Comparison of ENCODE assay signal across 1 cellular context in the genomic region with DNA sequence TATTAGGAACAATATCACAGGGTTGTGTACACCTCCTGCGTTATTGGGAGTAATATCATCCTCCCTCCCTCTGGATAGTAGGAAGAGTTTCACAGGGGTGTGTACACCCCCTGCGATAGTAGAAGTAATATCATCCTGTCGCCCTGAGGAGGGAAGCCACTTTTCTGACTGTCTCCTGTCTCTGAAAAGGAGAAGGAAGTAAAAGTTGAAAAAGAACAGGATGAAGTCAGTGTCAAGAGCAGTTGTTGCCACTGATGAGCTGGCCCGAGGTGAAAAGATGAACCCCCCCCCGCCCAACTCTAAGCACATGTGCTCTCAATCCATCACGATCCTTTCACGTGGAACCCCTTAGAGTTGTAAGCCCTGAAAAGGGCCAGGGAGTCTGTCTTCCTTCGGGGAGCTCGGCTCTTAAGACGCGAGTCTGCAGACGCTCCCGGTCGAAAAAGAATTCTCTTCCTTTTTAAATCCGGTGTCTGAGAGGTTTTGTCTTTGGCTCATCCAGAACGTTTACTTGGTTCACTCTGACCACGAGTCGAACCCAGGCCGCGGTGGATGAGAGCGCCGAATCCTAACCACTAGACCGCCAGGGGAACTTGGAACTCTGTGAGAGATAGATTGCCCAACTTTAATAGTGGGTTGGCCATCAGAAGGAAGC.
TF ChIP-seq lines count a peak whose summit lies in the region.

No MANE protein-coding gene starts in this region.

TF ChIP-seq in WTC11, 78 proteins besides CTCF, POLR2A, EP300 and RAD21 (continued from another document):
- TF ChIP-seq, protein P1, sequence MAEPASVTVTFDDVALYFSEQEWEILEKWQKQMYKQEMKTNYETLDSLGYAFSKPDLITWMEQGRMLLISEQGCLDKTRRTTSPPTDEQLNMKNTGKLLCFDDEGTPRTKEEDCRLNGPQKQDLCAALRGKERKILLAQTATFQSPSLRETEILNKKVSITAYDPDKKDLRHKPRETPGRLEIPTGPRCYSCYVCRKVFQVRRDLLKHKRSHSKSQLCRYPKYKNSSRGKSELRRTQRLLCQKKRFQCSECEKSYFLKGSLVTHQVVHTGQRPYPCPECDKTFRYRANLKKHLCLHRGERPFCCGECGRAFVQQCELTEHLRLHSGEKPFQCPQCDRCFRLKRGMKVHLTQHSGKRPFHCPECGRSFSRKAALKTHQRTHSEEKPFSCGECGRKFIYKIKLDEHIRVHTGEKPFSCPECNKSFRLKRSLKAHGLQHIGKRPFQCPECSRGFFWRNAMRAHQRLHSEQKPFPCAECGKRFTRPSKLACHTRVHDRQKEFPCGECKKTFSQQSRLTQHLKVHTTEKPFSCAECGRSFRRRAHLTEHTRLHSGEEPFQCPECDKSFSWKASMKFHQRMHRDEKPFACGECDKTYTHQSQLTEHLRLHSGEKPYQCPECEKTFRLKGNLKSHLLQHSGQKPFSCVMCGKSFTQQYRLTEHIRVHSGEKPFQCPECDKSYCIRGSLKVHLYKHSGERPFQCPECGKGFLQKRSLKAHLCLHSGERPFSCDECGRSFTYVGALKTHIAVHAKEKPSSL (CRISPR knock-in tag; conservative IDR thresholded peaks at IDR 0.05): no peak
- no peak for TF ChIP-seq ZMAT4 (CRISPR knock-in tag; IDR thresholded peaks at IDR 0.05)
- TF ChIP-seq, protein P2, sequence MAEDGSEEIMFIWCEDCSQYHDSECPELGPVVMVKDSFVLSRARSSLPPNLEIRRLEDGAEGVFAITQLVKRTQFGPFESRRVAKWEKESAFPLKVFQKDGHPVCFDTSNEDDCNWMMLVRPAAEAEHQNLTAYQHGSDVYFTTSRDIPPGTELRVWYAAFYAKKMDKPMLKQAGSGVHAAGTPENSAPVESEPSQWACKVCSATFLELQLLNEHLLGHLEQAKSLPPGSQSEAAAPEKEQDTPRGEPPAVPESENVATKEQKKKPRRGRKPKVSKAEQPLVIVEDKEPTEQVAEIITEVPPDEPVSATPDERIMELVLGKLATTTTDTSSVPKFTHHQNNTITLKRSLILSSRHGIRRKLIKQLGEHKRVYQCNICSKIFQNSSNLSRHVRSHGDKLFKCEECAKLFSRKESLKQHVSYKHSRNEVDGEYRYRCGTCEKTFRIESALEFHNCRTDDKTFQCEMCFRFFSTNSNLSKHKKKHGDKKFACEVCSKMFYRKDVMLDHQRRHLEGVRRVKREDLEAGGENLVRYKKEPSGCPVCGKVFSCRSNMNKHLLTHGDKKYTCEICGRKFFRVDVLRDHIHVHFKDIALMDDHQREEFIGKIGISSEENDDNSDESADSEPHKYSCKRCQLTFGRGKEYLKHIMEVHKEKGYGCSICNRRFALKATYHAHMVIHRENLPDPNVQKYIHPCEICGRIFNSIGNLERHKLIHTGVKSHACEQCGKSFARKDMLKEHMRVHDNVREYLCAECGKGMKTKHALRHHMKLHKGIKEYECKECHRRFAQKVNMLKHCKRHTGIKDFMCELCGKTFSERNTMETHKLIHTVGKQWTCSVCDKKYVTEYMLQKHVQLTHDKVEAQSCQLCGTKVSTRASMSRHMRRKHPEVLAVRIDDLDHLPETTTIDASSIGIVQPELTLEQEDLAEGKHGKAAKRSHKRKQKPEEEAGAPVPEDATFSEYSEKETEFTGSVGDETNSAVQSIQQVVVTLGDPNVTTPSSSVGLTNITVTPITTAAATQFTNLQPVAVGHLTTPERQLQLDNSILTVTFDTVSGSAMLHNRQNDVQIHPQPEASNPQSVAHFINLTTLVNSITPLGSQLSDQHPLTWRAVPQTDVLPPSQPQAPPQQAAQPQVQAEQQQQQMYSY (CRISPR knock-in tag; IDR thresholded peaks at IDR 0.05): no peak
- TF ChIP-seq, protein P3, sequence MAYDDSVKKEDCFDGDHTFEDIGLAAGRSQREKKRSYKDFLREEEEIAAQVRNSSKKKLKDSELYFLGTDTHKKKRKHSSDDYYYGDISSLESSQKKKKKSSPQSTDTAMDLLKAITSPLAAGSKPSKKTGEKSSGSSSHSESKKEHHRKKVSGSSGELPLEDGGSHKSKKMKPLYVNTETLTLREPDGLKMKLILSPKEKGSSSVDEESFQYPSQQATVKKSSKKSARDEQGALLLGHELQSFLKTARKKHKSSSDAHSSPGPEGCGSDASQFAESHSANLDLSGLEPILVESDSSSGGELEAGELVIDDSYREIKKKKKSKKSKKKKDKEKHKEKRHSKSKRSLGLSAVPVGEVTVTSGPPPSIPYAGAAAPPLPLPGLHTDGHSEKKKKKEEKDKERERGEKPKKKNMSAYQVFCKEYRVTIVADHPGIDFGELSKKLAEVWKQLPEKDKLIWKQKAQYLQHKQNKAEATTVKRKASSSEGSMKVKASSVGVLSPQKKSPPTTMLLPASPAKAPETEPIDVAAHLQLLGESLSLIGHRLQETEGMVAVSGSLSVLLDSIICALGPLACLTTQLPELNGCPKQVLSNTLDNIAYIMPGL (CRISPR knock-in tag; IDR thresholded peaks at IDR 0.05): no peak
- TF ChIP-seq, protein P4, sequence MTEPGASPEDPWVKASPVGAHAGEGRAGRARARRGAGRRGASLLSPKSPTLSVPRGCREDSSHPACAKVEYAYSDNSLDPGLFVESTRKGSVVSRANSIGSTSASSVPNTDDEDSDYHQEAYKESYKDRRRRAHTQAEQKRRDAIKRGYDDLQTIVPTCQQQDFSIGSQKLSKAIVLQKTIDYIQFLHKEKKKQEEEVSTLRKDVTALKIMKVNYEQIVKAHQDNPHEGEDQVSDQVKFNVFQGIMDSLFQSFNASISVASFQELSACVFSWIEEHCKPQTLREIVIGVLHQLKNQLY (CRISPR knock-in tag; IDR thresholded peaks at IDR 0.05): no peak
- no peak for TF ChIP-seq ATF1 (CRISPR knock-in tag; IDR thresholded peaks at IDR 0.05)
- TF ChIP-seq FOXP1 (CRISPR knock-in tag; IDR thresholded peaks at IDR 0.05; ENCODE audit: borderline replicate concordance): no peak
- no peak for TF ChIP-seq ERG (CRISPR knock-in tag; IDR thresholded peaks at IDR 0.05)
- no peak for TF ChIP-seq RELA (CRISPR knock-in tag; IDR thresholded peaks at IDR 0.05; ENCODE audit: borderline replicate concordance)
- TF ChIP-seq GRHL2 (CRISPR knock-in tag; IDR thresholded peaks at IDR 0.05; ENCODE audit: insufficient replicate concordance, severe bottlenecking): no peak
- no peak for TF ChIP-seq FOXJ3 (CRISPR knock-in tag; IDR thresholded peaks at IDR 0.05; ENCODE audit: borderline replicate concordance)
- TF ChIP-seq CREM (CRISPR knock-in tag; IDR thresholded peaks at IDR 0.05): no peak
